ENCODE assay signal across 20 cellular contexts in the genomic region with DNA sequence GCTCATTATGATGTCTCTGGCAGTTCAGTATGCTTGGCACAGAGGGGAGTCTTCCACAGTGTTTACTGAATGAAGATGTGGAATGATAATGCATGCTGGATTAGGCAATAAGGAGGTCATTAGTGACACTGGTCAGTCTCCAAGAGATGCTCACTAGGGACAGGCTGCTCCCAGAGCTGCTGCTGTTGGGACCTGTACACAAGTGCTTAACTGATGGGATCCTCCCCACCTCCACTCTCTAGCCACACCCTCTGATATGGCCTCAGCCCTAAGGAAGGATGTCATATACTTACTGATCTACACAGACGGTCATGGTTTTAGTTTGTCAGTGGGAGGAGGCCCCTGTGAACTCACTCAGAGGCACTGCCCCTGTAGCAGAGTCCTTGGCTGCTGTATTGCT.
"Had no signal": no experiment of that assay in that cellular context is flagged by ENCODE, and none has a peak within 500 bp of the region (broad histone marks: within the 10 kb centered on the region; RNA-seq: fewer than 3 reads in every experiment).

No MANE protein-coding gene starts in this region.

- H3K36me3 ChIP-seq: heart left ventricle, neural progenitor cell, ovary, right atrium auricular region, stomach, thoracic aorta had no signal

- H3K4me3 ChIP-seq: coronary artery, heart left ventricle, neural progenitor cell, ovary, right atrium auricular region, smooth muscle cell, stomach, thoracic aorta had no signal

- H3K9me3 ChIP-seq: heart left ventricle, ovary, right atrium auricular region, stomach, thoracic aorta had no signal

- H3K4me1 ChIP-seq: heart left ventricle, right atrium auricular region had no signal

- FAIRE-seq: frontal cortex had no signal

- DNase-seq: effector CD8-positive, alpha-beta T cell; heart left ventricle; hippocampal formation; mesendoderm; naive thymus-derived CD8-positive, alpha-beta T cell; nucleus accumbens; ovary; stimulated activated CD4-positive, alpha-beta T cell treated with anti-CD3 and anti-CD28 coated beads, Interleukin-2, amount 100 ng/mL, for 48 hours; stimulated activated CD8-positive, alpha-beta memory T cell treated with anti-CD3 and anti-CD28 coated beads, Interleukin-4, amount 100 ng/mL, for 48 hours; stomach; substantia nigra; trophoblast cell had no signal

- H3K27me3 ChIP-seq: neural progenitor cell, ovary, right atrium auricular region, stomach had no signal

- H3K27ac ChIP-seq: coronary artery, heart left ventricle, neural progenitor cell, ovary, right atrium auricular region, stomach, thoracic aorta had no signal

- H2AFZ ChIP-seq: neural progenitor cell had no signal

- H3K4me2 ChIP-seq: neural progenitor cell, smooth muscle cell had no signal

- H3K9ac ChIP-seq: neural progenitor cell had no signal

- ATAC-seq: esophagus mucosa; heart left ventricle; naive thymus-derived CD8-positive, alpha-beta T cell; stimulated activated memory B cell treated with anti-CD40 and anti-IgM and Interleukin-4, amounts not matched to agents 10 μg/mL and 1 μg/mL and 100 μg/mL, for 72 hours had no signal
